26 cellular contexts compared by ENCODE assay signal in genomic region chr7:49297958-49298357, GRCh38.
"Had no signal": no experiment of that assay in that cellular context is flagged by ENCODE, and none has a peak within 500 bp of the region (broad histone marks: within the 10 kb centered on the region; RNA-seq: fewer than 3 reads in every experiment).

No MANE protein-coding gene starts in this region.

- DNase-seq: activated CD4-positive, alpha-beta memory T cell treated with anti-CD3 and anti-CD28 coated beads, Interleukin-2, amount 10 ng/mL, durations not matched to agents 7 days and 5 days; activated CD4-positive, alpha-beta T cell treated with anti-CD3 and anti-CD28 coated beads for 1 hour; activated CD4-positive, alpha-beta T cell treated with anti-CD3 and anti-CD28 coated beads for 4 hours; activated CD4-positive, alpha-beta T cell treated with anti-CD3 and anti-CD28 coated beads, Interleukin-2, amount 10 ng/mL, durations not matched to agents 7 days and 5 days; activated CD4-positive, alpha-beta T cell treated with anti-CD3 and anti-CD28 coated beads, Interleukin-2, amount 50 U/mL, for 4 hours; activated CD8-positive, alpha-beta memory T cell treated with anti-CD3 and anti-CD28 coated beads, Interleukin-2, amount 50 U/mL, for 48 hours; activated gamma-delta T cell; activated naive CD4-positive, alpha-beta T cell; activated naive CD4-positive, alpha-beta T cell treated with anti-CD3 and anti-CD28 coated beads, Interleukin-2, amount 10 ng/mL, durations not matched to agents 7 days and 5 days; activated naive CD8-positive, alpha-beta T cell treated with anti-CD3 and anti-CD28 coated beads, Interleukin-2, amount 10 ng/mL, durations not matched to agents 7 days and 5 days; activated T-cell treated with anti-CD3 and anti-CD28 coated beads for 4 hours; activated T-cell treated with anti-CD3 and anti-CD28 coated beads, Interleukin-2, amount 50 U/mL, for 24 hours; activated T-cell treated with anti-CD3 and anti-CD28 coated beads, Interleukin-2, amount 50 U/mL, for 72 hours; caudate nucleus; cortex of kidney; dermis blood vessel endothelial cell; effector CD4-positive, alpha-beta T cell; effector memory CD8-positive, alpha-beta T cell; heart right ventricle; T-helper 1 cell; T-helper 17 cell; T1000 had no signal

- H2AFZ ChIP-seq: hepatocyte had no signal

- H3K4me1 ChIP-seq: ascending aorta, esophagus muscularis mucosa, heart right ventricle had no signal

- H3K27me3 ChIP-seq: ascending aorta, esophagus muscularis mucosa, heart right ventricle, hepatocyte had no signal

- H3K4me3 ChIP-seq: ascending aorta, esophagus muscularis mucosa, heart right ventricle, hepatocyte had no signal

- H3K79me2 ChIP-seq: hepatocyte had no signal

- H3K9me3 ChIP-seq: ascending aorta, esophagus muscularis mucosa had no signal

- H3K4me2 ChIP-seq: hepatocyte had no signal

- H3K27ac ChIP-seq: ascending aorta, esophagus muscularis mucosa, heart right ventricle, hepatocyte had no signal

- H3K36me3 ChIP-seq: ascending aorta, esophagus muscularis mucosa, heart right ventricle had no signal

- ATAC-seq: activated naive CD4-positive, alpha-beta T cell treated with anti-CD3 and anti-CD28 coated beads, Interleukin-2, amount 50 U/mL, for 72 hours; activated T-cell treated with anti-CD3 and anti-CD28 coated beads, Interleukin-2, amount 50 U/mL, for 72 hours; effector memory CD8-positive, alpha-beta T cell; heart right ventricle; T-helper 17 cell had no signal
